2 cellular contexts compared by ENCODE assay signal in genomic region chr16:2425008-2425518, GRCh38.
TF ChIP-seq lines count a peak whose summit lies in the region.

No MANE protein-coding gene starts in this region.

TF ChIP-seq in A549, 52 proteins besides CTCF, POLR2A, EP300 and RAD21:
- TF ChIP-seq ZNF302 (CRISPR knock-in tag; IDR thresholded peaks at IDR 0.05) (no peak), POLR2AphosphoS2 (conservative IDR thresholded peaks at IDR 0.05; ENCODE audit: low read length) (no peak), ZFP36 (IDR thresholded peaks at IDR 0.05; ENCODE audit: borderline replicate concordance, partially characterized antibody) (peak; percentile 26)

TF ChIP-seq in K562, 482 proteins besides CTCF, POLR2A, EP300 and RAD21:
- TF ChIP-seq BCOR (IDR thresholded peaks at IDR 0.05) (peak; percentile 41; the same call in 1 of the 2 replicates), CBX1 (IDR thresholded peaks at IDR 0.05; ENCODE audit: low read depth) (no peak), EHMT2 (IDR thresholded peaks at IDR 0.05) (no peak), ZSCAN29 (IDR thresholded peaks at IDR 0.05) (no peak), ZFP36 (IDR thresholded peaks at IDR 0.05; ENCODE audit: low read depth, low read length, partially characterized antibody) (peak; percentile 71), RBM25 (IDR thresholded peaks at IDR 0.05; ENCODE audit: low read depth, low read length, severe bottlenecking) (peak; percentile 32), GTF2F1 (IDR thresholded peaks at IDR 0.05; ENCODE audit: low read depth, low read length) (no peak), THRAP3 (IDR thresholded peaks at IDR 0.05; ENCODE audit: borderline replicate concordance) (no peak), EP400 (IDR thresholded peaks at IDR 0.05) (no peak), DPF2 (IDR thresholded peaks at IDR 0.05) (no peak), ARID2 (IDR thresholded peaks at IDR 0.05) (no peak), FOXP1 (CRISPR knock-in tag; IDR thresholded peaks at IDR 0.05) (no peak), CREB1 (IDR thresholded peaks at IDR 0.05) (no peak), CREB1 (CRISPR knock-in tag; IDR thresholded peaks at IDR 0.05) (no peak), TOE1 (IDR thresholded peaks at IDR 0.05; ENCODE audit: borderline replicate concordance) (no peak), TOE1 (CRISPR knock-in tag; IDR thresholded peaks at IDR 0.05; ENCODE audit: borderline replicate concordance, low read depth) (no peak), SP1 (CRISPR knock-in tag; IDR thresholded peaks at IDR 0.05) (no peak), TEAD1 (CRISPR knock-in tag; IDR thresholded peaks at IDR 0.05) (no peak), MBD1 (CRISPR knock-in tag; IDR thresholded peaks at IDR 0.05) (no peak), ZNF707 (CRISPR knock-in tag; conservative IDR thresholded peaks at IDR 0.05) (no peak), SIN3A (IDR thresholded peaks at IDR 0.05; ENCODE audit: borderline replicate concordance in 2 of 2, control insufficient read depth in 1 of 2, low read depth in 2 of 2, low read length in 2 of 2) (no peak), POLR2B (IDR thresholded peaks at IDR 0.05; ENCODE audit: low read depth, partially characterized antibody) (no peak), ILF3 (IDR thresholded peaks at IDR 0.05; ENCODE audit: borderline replicate concordance) (no peak), BHLHE40 (IDR thresholded peaks at IDR 0.05; ENCODE audit: low read length) (no peak)
- TF ChIP-seq, protein P1, sequence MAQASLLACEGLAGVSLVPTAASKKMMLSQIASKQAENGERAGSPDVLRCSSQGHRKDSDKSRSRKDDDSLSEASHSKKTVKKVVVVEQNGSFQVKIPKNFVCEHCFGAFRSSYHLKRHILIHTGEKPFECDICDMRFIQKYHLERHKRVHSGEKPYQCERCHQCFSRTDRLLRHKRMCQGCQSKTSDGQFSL (CRISPR knock-in tag; IDR thresholded peaks at IDR 0.05) = no peak
- TF ChIP-seq, protein P1 (tag; IDR thresholded peaks at IDR 0.05) = no peak
- TF ChIP-seq, protein P2, sequence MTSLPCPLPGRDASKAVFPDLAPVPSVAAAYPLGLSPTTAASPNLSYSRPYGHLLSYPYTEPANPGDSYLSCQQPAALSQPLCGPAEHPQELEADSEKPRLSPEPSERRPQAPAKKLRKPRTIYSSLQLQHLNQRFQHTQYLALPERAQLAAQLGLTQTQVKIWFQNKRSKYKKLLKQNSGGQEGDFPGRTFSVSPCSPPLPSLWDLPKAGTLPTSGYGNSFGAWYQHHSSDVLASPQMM (CRISPR knock-in tag; IDR thresholded peaks at IDR 0.05) = no peak
